8 cellular contexts compared by ENCODE assay signal in the genomic region with DNA sequence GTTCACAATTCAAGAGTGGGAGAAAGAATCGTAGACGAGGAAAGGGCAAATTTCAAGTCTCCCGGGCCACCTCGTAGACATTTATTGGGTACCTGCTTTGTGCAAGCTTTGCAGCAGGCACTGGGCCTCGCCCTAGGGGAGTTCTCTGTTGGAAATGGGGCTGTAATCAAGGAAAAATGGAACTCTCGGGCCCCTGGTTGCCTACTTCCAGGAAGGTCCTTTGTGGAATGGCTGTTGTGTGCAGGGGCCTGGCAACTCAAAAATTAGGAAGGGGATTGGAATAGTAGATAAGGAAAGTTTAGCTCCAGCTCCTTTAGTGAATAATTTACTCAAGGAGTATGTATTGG. TPM values are rescaled to one million over a fixed set of nuclear protein-coding genes. Genes with fewer than 3 reads are reported as not detected.
DNase-seq lines count a peak whose midpoint lies in the region; ATAC-seq and TF ChIP-seq lines count a peak whose summit lies in the region.

No MANE protein-coding gene starts in this region.

- peak overlapping the region; percentile 96 for H3K4me3 ChIP-seq in ACC112 (ENCODE audit: low read depth, low read length)
- H3K4me3 ChIP-seq in Karpas-422 (ENCODE audit: low read length), result peak overlapping the region; percentile 78
- H3K4me3 ChIP-seq in dorsolateral prefrontal cortex, result peak overlapping the region; percentile 63 to 100 (median 91)

- TF ChIP-seq POLR2A in GM18505 (IDR thresholded peaks at IDR 0.05; ENCODE audit: borderline replicate concordance, extremely low read depth, insufficient read depth, insufficient read length), result no peak

- H3K9me2 ChIP-seq in Karpas-422 (replicated peaks; ENCODE audit: insufficient read depth, low read length), result no peaks in the 10 kb centered on the region

- no peaks in the 10 kb centered on the region for H3K9me3 Mint-ChIP-seq in naive B cell

- H3K36me3 Mint-ChIP-seq in naive B cell, result peaks cover 0 to 12% of the 10 kb centered on the region in 2 donors

- no peaks in the 10 kb centered on the region for H3K27me3 Mint-ChIP-seq in naive B cell

- peaks cover 41% of the 10 kb centered on the region for H3K79me2 ChIP-seq in ACC112 (ENCODE audit: control insufficient read depth, insufficient read depth, low read length, unreplicated experiment)
- H3K79me2 ChIP-seq in Karpas-422 (ENCODE audit: low read length), result peaks cover 57% of the 10 kb centered on the region

- peak overlapping the region; percentile 99 for H3K4me2 ChIP-seq in Karpas-422 (ENCODE audit: low read depth, low read length, poor library complexity, severe bottlenecking)

- H3K27me3 ChIP-seq in ACC112 (ENCODE audit: insufficient read depth, low read length), result no peaks in the 10 kb centered on the region
- no peaks in the 10 kb centered on the region for H3K27me3 ChIP-seq in Karpas-422 (ENCODE audit: low read length)
- no peaks in the 10 kb centered on the region for H3K27me3 ChIP-seq in dorsolateral prefrontal cortex

- peak overlapping the region in 5 of 6 donors; percentile 72 to 99 (median 93) for H3K27ac Mint-ChIP-seq in naive B cell

- peaks cover 8% of the 10 kb centered on the region; the same call in 1 of the 2 replicates for H4K20me1 ChIP-seq in Karpas-422 (ENCODE audit: insufficient read depth, low read depth, low read length)

- H3K9me3 ChIP-seq in Karpas-422 (ENCODE audit: low read length), result no peaks in the 10 kb centered on the region

- peak overlapping the region; percentile 76 for H2AFZ ChIP-seq in ACC112 (ENCODE audit: low read length, unreplicated experiment)
- H2AFZ ChIP-seq in Karpas-422 (ENCODE audit: low read length), result peak overlapping the region; percentile 6; the same call in 1 of the 2 replicates

- H3K27ac ChIP-seq in ACC112 (ENCODE audit: low read depth, low read length) (peak overlapping the region; percentile 35; the same call in 1 of the 2 replicates), Karpas-422 (ENCODE audit: low read length) (peak overlapping the region; percentile 15; the same call in 1 of the 2 replicates), dorsolateral prefrontal cortex (peak overlapping the region in 37 of 59 donors; percentile 24 to 100 (median 84))

- H3K4me3 Mint-ChIP-seq in naive B cell, result peak overlapping the region; percentile 93 to 100 (median 99)

- peaks cover 46 to 57% (median 48%) of the 10 kb centered on the region in 3 donors for H3K4me1 Mint-ChIP-seq in naive B cell

- TF ChIP-seq CTCF in dorsolateral prefrontal cortex (IDR thresholded peaks at IDR 0.05 in 54 of 56, conservative IDR thresholded peaks at IDR 0.05 in 2 of 56; ENCODE audit: low read depth in 1 of 56, partially characterized antibody in 56 of 56), result no peak

- H3K9ac ChIP-seq in Karpas-422 (ENCODE audit: low read length), result peak overlapping the region; percentile 82

- no peak for DNase-seq in Karpas-422
- DNase-seq in dorsolateral prefrontal cortex, result no peak
- no peak for DNase-seq in naive B cell
- DNase-seq in stimulated activated CD4-positive, alpha-beta T cell treated with anti-CD3 and anti-CD28 coated beads, Interleukin-4, amount 100 ng/mL, for 4 hours, result no peak
- DNase-seq in stimulated activated CD4-positive, alpha-beta T cell treated with anti-CD3 and anti-CD28 coated beads, Interleukin-4, amount 100 ng/mL, for 24 hours, result no peak
- no peak for DNase-seq in NCI-H1048 (lab: John Stamatoyannopoulos, UW)

- ATAC-seq in naive B cell (ENCODE audit: low read depth in 2 of 2) (no peak), GM18505 (IDR thresholded peaks at IDR 0.05; ENCODE audit: unreplicated experiment) (no peak)

- intact Hi-C loops in dorsolateral prefrontal cortex (cut with DNase I), result loop anchor here in 1 of 2 donors (10.0 kb wide), 1 partner anchor 266 kb away; the partner anchor contains the start of gene RABAC1

- peaks cover 17% of the 10 kb centered on the region for H3K4me1 ChIP-seq in ACC112 (ENCODE audit: control insufficient read depth, insufficient read depth, low read length, unreplicated experiment)
- peaks cover 31% of the 10 kb centered on the region for H3K4me1 ChIP-seq in Karpas-422 (ENCODE audit: low read length)

- H3K36me3 ChIP-seq in ACC112 (ENCODE audit: insufficient read depth, low read length), result no peaks in the 10 kb centered on the region
- H3K36me3 ChIP-seq in Karpas-422 (ENCODE audit: insufficient read depth, low read length), result no peaks in the 10 kb centered on the region

RNA-seq across cellular contexts. Expression of gene ZNF526, which starts 0.6 kb away (rescaled TPM):
- 3.4 and 9.1 TPM in 2 replicates for total RNA-seq in Karpas-422 (2014; rRNA removed; shearing (Covaris generic); ENCODE audit: low replicate concordance)
- 10 to 100 TPM in 3 of 120 experiments, 1 to 10 TPM in 117; 5.3 to 12.0 (median 7.5) TPM for total RNA-seq in dorsolateral prefrontal cortex
- 1 to 10 TPM in 5 of 6 donors, not detected in 1; 4.0 to 8.6 (median 5.1) TPM for polyA plus RNA-seq in naive B cell (ENCODE audit: low read depth in 6 of 6)

RNA-seq across cellular contexts. Expression of gene DEDD2, which starts 3.2 kb away (rescaled TPM):
- total RNA-seq in Karpas-422 (2014; rRNA removed; shearing (Covaris generic); ENCODE audit: low replicate concordance), result 16.3 and 42.7 TPM in 2 replicates
- 10 to 100 TPM; 24.6 to 71.4 (median 34.2) TPM for total RNA-seq in dorsolateral prefrontal cortex
- polyA plus RNA-seq in naive B cell (ENCODE audit: low read depth in 6 of 6), result 100 to 1,000 TPM; 127 to 150 (median 140) TPM

RNA-seq across cellular contexts. Expression of gene GSK3A, which starts 21.7 kb away (rescaled TPM):
- total RNA-seq in Karpas-422 (2014; rRNA removed; shearing (Covaris generic); ENCODE audit: low replicate concordance), result 17.7 and 29.3 TPM in 2 replicates
- 100 to 1,000 TPM in 36 of 120 experiments, 10 to 100 TPM in 84; 60.1 to 130 (median 91.3) TPM for total RNA-seq in dorsolateral prefrontal cortex
- 10 to 100 TPM; 11.7 to 30.9 (median 18.3) TPM for polyA plus RNA-seq in naive B cell (ENCODE audit: low read depth in 6 of 6)

RNA-seq across cellular contexts. Expression of gene ERF, which starts 34.2 kb away (rescaled TPM):
- total RNA-seq in Karpas-422 (2014; rRNA removed; shearing (Covaris generic); ENCODE audit: low replicate concordance), result 36.4 and 53.6 TPM in 2 replicates
- 100 to 1,000 TPM in 3 of 120 experiments, 10 to 100 TPM in 117; 22.2 to 145 (median 47.8) TPM for total RNA-seq in dorsolateral prefrontal cortex
- 1 to 10 TPM in 5 of 6 donors, under 1 TPM in 1; 0.68 to 8.2 (median 3.8) TPM for polyA plus RNA-seq in naive B cell (ENCODE audit: low read depth in 6 of 6)

RNA-seq across cellular contexts. Expression of gene CIC, which starts 48.3 kb away (rescaled TPM):
- total RNA-seq in Karpas-422 (2014; rRNA removed; shearing (Covaris generic); ENCODE audit: low replicate concordance), result 25.0 and 30.6 TPM in 2 replicates
- 100 to 1,000 TPM in 70 of 120 experiments, 10 to 100 TPM in 50; 76.5 to 169 (median 103) TPM for total RNA-seq in dorsolateral prefrontal cortex
- 1 to 10 TPM in 5 of 6 donors, under 1 TPM in 1; 0.05 to 5.3 (median 2.1) TPM for polyA plus RNA-seq in naive B cell (ENCODE audit: low read depth in 6 of 6)

Comparison
In these comparisons a context has a peak if more than half of its experiments do, and no peak if none do; other contexts are left out.
1. H3K27ac ChIP-seq: peak in every context shown above with its lines; median percentile 84 in dorsolateral prefrontal cortex; 35 in ACC112; 15 in Karpas-422.